In genomic region chr19:16447015-16447384, GRCh38 we compare ENCODE assay signal across 8 cellular contexts. TPM values are rescaled to one million over a fixed set of nuclear protein-coding genes. Genes with fewer than 3 reads are reported as not detected.
DNase-seq lines count a peak whose midpoint lies in the region; ATAC-seq, FAIRE-seq and TF ChIP-seq lines count a peak whose summit lies in the region.

No MANE protein-coding gene starts in this region.

- peak overlapping the region; percentile 99 for H3K27ac ChIP-seq in GM12878 (ENCODE audit: control insufficient read depth, insufficient read depth)

- SMC1A ChIA-PET in GM12878 (lab: Charles Lee; ENCODE audit: uncharacterized antibody, unreplicated experiment), result interaction anchor here (1.8 to 2.2 kb wide), 2 partner anchors 24 to 138 kb away, joined by 5 to 7 read pairs; no protein-coding TSS in a partner anchor

- no peaks in the 10 kb centered on the region for H3K27me3 ChIP-seq in GM12878 (replicated peaks in 1 of 2; ENCODE audit: control insufficient read depth in 2 of 2, insufficient read depth in 2 of 2, low read length in 1 of 2)

- peaks cover 79% of the 10 kb centered on the region for H3K79me2 ChIP-seq in GM12878 (ENCODE audit: control insufficient read depth, insufficient read depth, low read length)

- H3K36me3 Mint-ChIP-seq in activated naive CD4-positive, alpha-beta T cell treated with anti-CD3 and anti-CD28 coated beads for 36 hours (ENCODE audit: low read depth), result peaks cover 8% of the 10 kb centered on the region
- peaks cover 24% of the 10 kb centered on the region for H3K36me3 Mint-ChIP-seq in stimulated activated naive CD8-positive, alpha-beta T cell treated with anti-CD3 and anti-CD28 coated beads, Interleukin-15, Interleukin-2, amounts not matched to agents 100 ng/mL and 50 ng/mL, for 24 hours (ENCODE audit: low read depth)

- H3K9ac ChIP-seq in GM12878 (ENCODE audit: control insufficient read depth, insufficient read depth, low read length), result peak overlapping the region; percentile 74; the same call in 1 of the 2 replicates

- POLR2A ChIA-PET in GM12878 (lab: Charles Lee), result interaction anchor here (1.0 to 2.4 kb wide), 3 partner anchors 10 to 137 kb away, joined by 3 to 9 read pairs (median 8); no protein-coding TSS in a partner anchor

- H3K27me3 Mint-ChIP-seq in activated naive CD4-positive, alpha-beta T cell treated with anti-CD3 and anti-CD28 coated beads for 36 hours (ENCODE audit: low read depth), result no peaks in the 10 kb centered on the region
- H3K27me3 Mint-ChIP-seq in stimulated activated naive CD8-positive, alpha-beta T cell treated with anti-CD3 and anti-CD28 coated beads, Interleukin-15, Interleukin-2, amounts not matched to agents 100 ng/mL and 50 ng/mL, for 24 hours, result no peaks in the 10 kb centered on the region

- peak overlapping the region; percentile 79 for H3K4me2 ChIP-seq in GM12878 (ENCODE audit: control insufficient read depth, insufficient read depth)

- no peaks in the 10 kb centered on the region for H3K9me3 ChIP-seq in GM12878 (replicated peaks; ENCODE audit: control insufficient read depth, insufficient read depth, low read length)

- ATAC-seq in GM12878 (peak; percentile 71), left colon (no peak), GM19395 (IDR thresholded peaks at IDR 0.05; ENCODE audit: unreplicated experiment) (no peak)

- DNase-seq in activated naive CD4-positive, alpha-beta T cell treated with anti-CD3 and anti-CD28 coated beads for 36 hours, result peak; percentile 69
- no peak for DNase-seq in activated naive CD4-positive, alpha-beta T cell (lab: John Stamatoyannopoulos, UW)
- peak; percentile 96 for DNase-seq in OCI-M1 (lab: John Stamatoyannopoulos, UW)
- DNase-seq in GM12878 (ENCODE audit: low read depth, low spot score), result peak; percentile 70
- DNase-seq in left colon, result peak; percentile 38 to 53
- DNase-seq in NCI-H128 (lab: John Stamatoyannopoulos, UW; ENCODE audit: unreplicated experiment), result no peak

- 1% methylated on average over 4 of the region's 4 CpGs for WGBS in GM12878 (ENCODE audit: insufficient coverage, insufficient replicate concordance, low lambda C conversion rate, missing lambda C conversion rate)

- peak overlapping the region; percentile 12; the same call in 1 of the 2 replicates for H3K4me3 ChIP-seq in GM12878

- H2AFZ ChIP-seq in GM12878 (ENCODE audit: control insufficient read depth, low read depth, low read length), result no peak overlapping the region

- TF ChIP-seq POLR2A in GM12878 (IDR thresholded peaks at IDR 0.05; ENCODE audit: low read depth, low read length), result peak; percentile 53

- peaks cover 51% of the 10 kb centered on the region for H3K4me1 Mint-ChIP-seq in activated naive CD4-positive, alpha-beta T cell treated with anti-CD3 and anti-CD28 coated beads for 36 hours (ENCODE audit: low read depth)
- H3K4me1 Mint-ChIP-seq in stimulated activated naive CD8-positive, alpha-beta T cell treated with anti-CD3 and anti-CD28 coated beads, Interleukin-15, Interleukin-2, amounts not matched to agents 100 ng/mL and 50 ng/mL, for 24 hours (ENCODE audit: low read depth), result peaks cover 80% of the 10 kb centered on the region

- H3K36me3 ChIP-seq in GM12878 (ENCODE audit: control insufficient read depth in 2 of 2, insufficient read depth in 2 of 2, low read length in 1 of 2), result peaks cover 0 to 3% of the 10 kb centered on the region in 2 experiments; a peak in 2 of 4 replicates

- peak overlapping the region; percentile 28 for H3K27ac Mint-ChIP-seq in activated naive CD4-positive, alpha-beta T cell treated with anti-CD3 and anti-CD28 coated beads for 36 hours
- H3K27ac Mint-ChIP-seq in stimulated activated naive CD8-positive, alpha-beta T cell treated with anti-CD3 and anti-CD28 coated beads, Interleukin-15, Interleukin-2, amounts not matched to agents 100 ng/mL and 50 ng/mL, for 24 hours, result peak overlapping the region; percentile 91

- peak in 1 of 2 experiments; percentile 83; a peak in 2 of 4 replicates for TF ChIP-seq EP300 in GM12878 (IDR thresholded peaks at IDR 0.05; ENCODE audit: borderline replicate concordance in 1 of 2, control insufficient read depth in 1 of 2, low read depth in 2 of 2, low read length in 2 of 2)

- RAD21 ChIA-PET in GM12878 (lab: Charles Lee; ENCODE audit: unreplicated experiment), result interaction anchor here (1.0 to 1.8 kb wide), 4 partner anchors 9 to 81 kb away, joined by 3 to 7 read pairs (median 4); partner anchors contain the start of gene EPS15L1

- peaks cover 86% of the 10 kb centered on the region for H3K4me1 ChIP-seq in GM12878 (ENCODE audit: control insufficient read depth, insufficient read depth, low read length)

- TF ChIP-seq CTCF in GM12878 (IDR thresholded peaks at IDR 0.05 in 2 of 3, conservative IDR thresholded peaks at IDR 0.05 in 1 of 3; ENCODE audit: control insufficient read depth in 2 of 3, extremely low read depth in 1 of 3, insufficient read depth in 1 of 3, low read depth in 3 of 3, low read length in 3 of 3), result no peak

- H3K4me3 Mint-ChIP-seq in activated naive CD4-positive, alpha-beta T cell treated with anti-CD3 and anti-CD28 coated beads for 36 hours, result no peak overlapping the region
- peak overlapping the region; percentile 18 for H3K4me3 Mint-ChIP-seq in stimulated activated naive CD8-positive, alpha-beta T cell treated with anti-CD3 and anti-CD28 coated beads, Interleukin-15, Interleukin-2, amounts not matched to agents 100 ng/mL and 50 ng/mL, for 24 hours

- no peak for FAIRE-seq in GM12878 (lab: Jason Lieb, UNC)

- no TSS peak for BruUV-seq in GM12878 (replicated peaks; lab: Mats Ljungman, UMichigan)

- no peak for TF ChIP-seq RAD21 in GM12878 (IDR thresholded peaks at IDR 0.05; ENCODE audit: insufficient read depth, low read depth, low read length)

- intact Hi-C loops in activated naive CD4-positive, alpha-beta T cell treated with anti-CD3 and anti-CD28 coated beads for 36 hours (cut with micrococcal nuclease), result no loop called here
- intact Hi-C loops in GM12878 (cut with micrococcal nuclease; ENCODE audit: unreplicated experiment), result loop anchor here (5.0 to 10.0 kb wide), 3 partner anchors 98 to 370 kb away; partner anchors contain the start of genes CHERP, RAB8A and TPM4
- intact Hi-C loops in left colon (cut with DNase I, micrococcal nuclease), result no loop called here

- H4K20me1 ChIP-seq in GM12878 (ENCODE audit: control insufficient read depth, insufficient read depth), result no peaks in the 10 kb centered on the region

- H3K9me3 Mint-ChIP-seq in activated naive CD4-positive, alpha-beta T cell treated with anti-CD3 and anti-CD28 coated beads for 36 hours, result no peaks in the 10 kb centered on the region
- no peaks in the 10 kb centered on the region for H3K9me3 Mint-ChIP-seq in stimulated activated naive CD8-positive, alpha-beta T cell treated with anti-CD3 and anti-CD28 coated beads, Interleukin-15, Interleukin-2, amounts not matched to agents 100 ng/mL and 50 ng/mL, for 24 hours

- CTCF ChIA-PET in activated naive CD4-positive, alpha-beta T cell treated with anti-CD3 and anti-CD28 coated beads for 36 hours (lab: Charles Lee), result interaction anchor here (0.6 kb wide), 1 partner anchor 269 kb away, joined by 3 read pairs; no protein-coding TSS in a partner anchor
- CTCF ChIA-PET in GM12878 (lab: Yijun Ruan, JAX), result interaction anchor here (0.7 to 1.3 kb wide), 4 partner anchors 9 to 69 kb away, joined by 3 to 5 read pairs (median 4); no protein-coding TSS in a partner anchor

- in situ Hi-C loops in GM12878 (cut with MboI), result no loop called here

RNA-seq across cellular contexts. Expression of gene EPS15L1, which starts 24.8 kb away (rescaled TPM):
- 10 to 100 TPM; 17.3 to 21.0 TPM for total RNA-seq in activated naive CD4-positive, alpha-beta T cell treated with anti-CD3 and anti-CD28 coated beads for 36 hours
- total RNA-seq in GM12878 (2013; cell fraction: nucleolus; rRNA removed), result 105 and 117 TPM in 2 replicates
- total RNA-seq in GM12878 (2014; rRNA removed) (11.3 and 11.4 TPM in 2 replicates), GM12878 (2014; rRNA removed; fragmentation: Illumina TruSeq; extraction: Trizol) (15.9 and 16.7 TPM in 2 replicates), GM12878 (2021) (43.5 and 50.4 TPM in 2 replicates), left colon (10 to 100 TPM; 33.4 to 41.1 TPM)
- polyA plus RNA-seq in GM12878 (2011; ENCODE audit: low read depth), result 14.0 TPM
- polyA plus RNA-seq in GM12878 (2011; rRNA removed) (7.2 and 19.1 TPM in 2 replicates), GM12878 (2014; fragmentation: Illumina TruSeq; extraction: Trizol) (20.4 and 24.1 TPM in 2 replicates), GM12878 (2014; fragmentation: Nextera tagmentation; extraction: Ambion mirVana) (1 to 10 TPM; 5.9 to 7.6 TPM), GM12878 (2014; rRNA removed) (20.4 and 25.3 TPM in 2 replicates), GM12878 (2016; fragmentation: Nextera tagmentation; extraction: Ambion mirVana) (10 to 100 TPM; 41.3 to 43.3 TPM)
- polyA plus RNA-seq in GM12878 (2011; cell fraction: cytosol; rRNA removed), result 15.6 and 16.9 TPM in 2 replicates
- polyA plus RNA-seq in GM12878 (2011; cell fraction: nucleus; rRNA removed), result 32.3 and 38.7 TPM in 2 replicates
- polyA plus RNA-seq in GM12878 (2012), result 34.0 and 35.2 TPM in 2 replicates
- polyA minus RNA-seq in GM12878 (2011; rRNA and poly(A)+ RNA removed), result 21.1 and 23.7 TPM in 2 replicates
- polyA minus RNA-seq in GM12878 (2011; cell fraction: cytosol; rRNA and poly(A)+ RNA removed), result 10.7 and 12.6 TPM in 2 replicates
- polyA minus RNA-seq in GM12878 (2011; cell fraction: nucleus; rRNA and poly(A)+ RNA removed), result 20.1 and 45.2 TPM in 2 replicates

RNA-seq across cellular contexts. Expression of gene CALR3, which starts 49.0 kb away (rescaled TPM):
- total RNA-seq in activated naive CD4-positive, alpha-beta T cell treated with anti-CD3 and anti-CD28 coated beads for 36 hours, result not detected
- total RNA-seq in GM12878 (2013; cell fraction: nucleolus; rRNA removed), result not detected in 2 replicates
- 0.11 TPM in 2 replicates for total RNA-seq in GM12878 (2014; rRNA removed)
- total RNA-seq in GM12878 (2014; rRNA removed; fragmentation: Illumina TruSeq; extraction: Trizol), result 0.18 and 0.45 TPM in 2 replicates
- 0.19 TPM in 1 of 2 replicates, not detected in the other for total RNA-seq in GM12878 (2021)
- not detected for polyA plus RNA-seq in GM12878 (2011; ENCODE audit: low read depth)
- polyA plus RNA-seq in GM12878 (2011; rRNA removed), result 0.05 TPM in 1 of 2 replicates, not detected in the other
- 0.06 TPM in 1 of 2 replicates, not detected in the other for polyA plus RNA-seq in GM12878 (2011; cell fraction: cytosol; rRNA removed)
- not detected in 2 replicates for polyA plus RNA-seq in GM12878 (2011; cell fraction: nucleus; rRNA removed)
- polyA plus RNA-seq in GM12878 (2012), result not detected in 2 replicates
- polyA plus RNA-seq in GM12878 (2014; fragmentation: Illumina TruSeq; extraction: Trizol), result 0.35 and 0.43 TPM in 2 replicates
- under 1 TPM; 0.10 to 0.13 TPM for polyA plus RNA-seq in GM12878 (2014; fragmentation: Nextera tagmentation; extraction: Ambion mirVana)
- polyA plus RNA-seq in GM12878 (2014; rRNA removed), result 0.12 and 0.14 TPM in 2 replicates
- under 1 TPM in 1 of 2 experiments, not detected in 1; 0.31 TPM for polyA plus RNA-seq in GM12878 (2016; fragmentation: Nextera tagmentation; extraction: Ambion mirVana)
- polyA minus RNA-seq in GM12878 (2011; rRNA and poly(A)+ RNA removed), result not detected in 2 replicates
- not detected in 2 replicates for polyA minus RNA-seq in GM12878 (2011; cell fraction: cytosol; rRNA and poly(A)+ RNA removed)
- not detected in 2 replicates for polyA minus RNA-seq in GM12878 (2011; cell fraction: nucleus; rRNA and poly(A)+ RNA removed)
- not detected for total RNA-seq in left colon

RNA-seq across cellular contexts. Expression of gene C19orf44, which starts 49.2 kb away (rescaled TPM):
- total RNA-seq in activated naive CD4-positive, alpha-beta T cell treated with anti-CD3 and anti-CD28 coated beads for 36 hours, result 1 to 10 TPM; 2.1 to 2.6 TPM
- total RNA-seq in GM12878 (2013; cell fraction: nucleolus; rRNA removed), result 21.6 and 25.8 TPM in 2 replicates
- total RNA-seq in GM12878 (2014; rRNA removed) (2.0 and 2.1 TPM in 2 replicates), GM12878 (2014; rRNA removed; fragmentation: Illumina TruSeq; extraction: Trizol) (2.7 and 3.3 TPM in 2 replicates), GM12878 (2021) (3.1 and 3.8 TPM in 2 replicates), left colon (1 to 10 TPM; 1.4 to 2.4 TPM)
- 0.84 TPM for polyA plus RNA-seq in GM12878 (2011; ENCODE audit: low read depth)
- polyA plus RNA-seq in GM12878 (2011; rRNA removed) (2.5 and 3.0 TPM in 2 replicates), GM12878 (2014; fragmentation: Illumina TruSeq; extraction: Trizol) (3.6 and 5.2 TPM in 2 replicates), GM12878 (2014; fragmentation: Nextera tagmentation; extraction: Ambion mirVana) (under 1 TPM; 0.26 to 0.31 TPM), GM12878 (2014; rRNA removed) (4.1 and 5.4 TPM in 2 replicates), GM12878 (2016; fragmentation: Nextera tagmentation; extraction: Ambion mirVana) (1 to 10 TPM; 3.9 to 4.0 TPM)
- polyA plus RNA-seq in GM12878 (2011; cell fraction: cytosol; rRNA removed), result 3.5 and 3.7 TPM in 2 replicates
- polyA plus RNA-seq in GM12878 (2011; cell fraction: nucleus; rRNA removed), result 8.7 and 9.7 TPM in 2 replicates
- polyA plus RNA-seq in GM12878 (2012), result 3.8 and 4.0 TPM in 2 replicates
- 1.3 and 2.3 TPM in 2 replicates for polyA minus RNA-seq in GM12878 (2011; rRNA and poly(A)+ RNA removed)
- polyA minus RNA-seq in GM12878 (2011; cell fraction: cytosol; rRNA and poly(A)+ RNA removed), result 2.5 and 3.3 TPM in 2 replicates
- 2.7 and 3.9 TPM in 2 replicates for polyA minus RNA-seq in GM12878 (2011; cell fraction: nucleus; rRNA and poly(A)+ RNA removed)

Comparison
In these comparisons a context has a peak if more than half of its experiments do, and no peak if none do; other contexts are left out.
1. DNase-seq: peak in activated naive CD4-positive, alpha-beta T cell treated with anti-CD3 and anti-CD28 coated beads for 36 hours (single experiment), OCI-M1 (single experiment), GM12878 (single experiment) and left colon (2 of 2); none in activated naive CD4-positive, alpha-beta T cell (0 of 4) and NCI-H128 (single experiment).